8 cellular contexts compared by ENCODE assay signal in the genomic region with DNA sequence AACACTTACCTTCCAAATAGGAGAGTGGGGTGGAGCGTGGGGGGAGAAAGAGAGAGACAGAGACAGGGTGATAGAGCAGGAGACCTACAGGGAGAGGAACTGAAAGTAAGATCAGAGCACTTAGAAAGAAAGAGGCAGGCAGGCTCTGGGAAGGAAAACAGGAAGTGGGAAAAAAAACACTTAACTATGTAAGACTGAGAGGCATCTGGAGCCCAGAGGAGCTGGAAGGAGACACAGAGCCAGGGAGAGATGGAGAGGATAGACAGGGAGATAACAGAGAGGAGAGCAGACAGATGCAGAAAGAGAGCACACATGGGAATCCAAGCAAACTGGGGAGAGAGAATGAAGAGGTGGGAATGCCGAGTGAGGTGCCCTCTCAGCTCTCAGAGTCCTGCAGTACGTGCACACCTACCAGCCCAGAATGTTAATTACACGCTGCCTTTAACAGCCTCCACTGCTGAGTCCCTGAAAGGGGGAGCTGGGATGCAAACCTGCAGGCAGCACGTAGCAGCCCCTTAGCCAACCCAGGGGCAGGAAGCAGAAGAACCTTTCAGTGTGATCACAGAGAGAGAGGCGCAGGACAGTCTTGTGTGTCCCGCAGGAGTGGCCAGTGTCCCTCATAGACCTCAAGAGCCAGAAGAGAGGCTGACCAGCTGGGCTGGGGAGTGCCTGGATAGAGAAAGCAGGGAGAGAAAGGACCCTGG.
DNase-seq lines count a peak whose midpoint lies in the region; ATAC-seq and TF ChIP-seq lines count a peak whose summit lies in the region.

No MANE protein-coding gene starts in this region.

- no peak for DNase-seq in T-helper 2 cell treated with Interferon-gamma antibody and Interleukin-4, amounts not matched to agents 5 μg/mL and 100 μg/mL, for 36 hours (ENCODE audit: low spot score)
- DNase-seq in T-helper 2 cell: no peak
- DNase-seq in SIG-M5 treated with dmso at 0.1 percent for 504 hours (lab: John Stamatoyannopoulos, UW; ENCODE audit: unreplicated experiment): peak; percentile 89
- DNase-seq in cardiac muscle cell (ENCODE audit: low read depth in 1 of 2, low spot score in 1 of 2): peak; percentile 31 to 60
- DNase-seq in spleen: no peak
- DNase-seq in activated CD4-positive, alpha-beta memory T cell treated with anti-CD3 and anti-CD28 coated beads for 36 hours: no peak
- DNase-seq in GM19238 (ENCODE audit: insufficient read length, low spot score): no peak

- H3K4me1 ChIP-seq in cardiac muscle cell (ENCODE audit: low read depth) (peaks cover 36% of the 10 kb centered on the region), spleen (peaks cover 0 to 31% (median 14%) of the 10 kb centered on the region in 6 donors)

- peak; percentile 77 for ATAC-seq in HG02885 (IDR thresholded peaks at IDR 0.05; ENCODE audit: poor library complexity, unreplicated experiment)

- H3K9me3 Mint-ChIP-seq in T-helper 2 cell treated with Interferon-gamma antibody and Interleukin-4, amounts not matched to agents 5 μg/mL and 100 μg/mL, for 36 hours: no peaks in the 10 kb centered on the region
- H3K9me3 Mint-ChIP-seq in activated CD4-positive, alpha-beta memory T cell treated with anti-CD3 and anti-CD28 coated beads for 36 hours: no peaks in the 10 kb centered on the region

- H3K27ac ChIP-seq in cardiac muscle cell (no peak overlapping the region), spleen (peak overlapping the region in 5 of 8 donors; percentile 28 to 67 (median 55))

- H3K27me3 ChIP-seq in cardiac muscle cell: no peaks in the 10 kb centered on the region
- peaks cover 0 to 7% (median 0%) of the 10 kb centered on the region in 7 donors for H3K27me3 ChIP-seq in spleen (replicated peaks in 1 of 7)

- peaks cover 8% of the 10 kb centered on the region for H3K27me3 Mint-ChIP-seq in T-helper 2 cell treated with Interferon-gamma antibody and Interleukin-4, amounts not matched to agents 5 μg/mL and 100 μg/mL, for 36 hours (ENCODE audit: low read depth)
- no peaks in the 10 kb centered on the region for H3K27me3 Mint-ChIP-seq in activated CD4-positive, alpha-beta memory T cell treated with anti-CD3 and anti-CD28 coated beads for 36 hours

- intact Hi-C loops in spleen (cut with DNase I; ENCODE audit: low total_unique reads): no loop called here
- intact Hi-C loops in activated CD4-positive, alpha-beta memory T cell treated with anti-CD3 and anti-CD28 coated beads for 36 hours (cut with micrococcal nuclease): no loop called here

- 13 to 33% (median 22%) methylated on average over 7 of the region's 7 CpGs for WGBS in spleen, 5 donors

- CTCF ChIA-PET in activated CD4-positive, alpha-beta memory T cell treated with anti-CD3 and anti-CD28 coated beads for 36 hours (lab: Charles Lee): no interaction called here

- H3K36me3 ChIP-seq in cardiac muscle cell (no peaks in the 10 kb centered on the region), spleen (no peaks in the 10 kb centered on the region)

- H3K4me1 Mint-ChIP-seq in T-helper 2 cell treated with Interferon-gamma antibody and Interleukin-4, amounts not matched to agents 5 μg/mL and 100 μg/mL, for 36 hours (ENCODE audit: low read depth): peaks cover 5% of the 10 kb centered on the region
- peaks cover 6% of the 10 kb centered on the region for H3K4me1 Mint-ChIP-seq in activated CD4-positive, alpha-beta memory T cell treated with anti-CD3 and anti-CD28 coated beads for 36 hours (ENCODE audit: low read depth)

- no peaks in the 10 kb centered on the region for H3K9me3 ChIP-seq in cardiac muscle cell (ENCODE audit: low read depth)
- H3K9me3 ChIP-seq in spleen: no peaks in the 10 kb centered on the region

- no peak for TF ChIP-seq POLR2A in spleen (IDR thresholded peaks at IDR 0.05)

- H3K4me3 Mint-ChIP-seq in T-helper 2 cell treated with Interferon-gamma antibody and Interleukin-4, amounts not matched to agents 5 μg/mL and 100 μg/mL, for 36 hours: peak overlapping the region; percentile 5
- H3K4me3 Mint-ChIP-seq in activated CD4-positive, alpha-beta memory T cell treated with anti-CD3 and anti-CD28 coated beads for 36 hours: no peak overlapping the region

- no peak overlapping the region for H3K4me3 ChIP-seq in cardiac muscle cell
- peak overlapping the region in 2 of 8 donors; percentile 7 to 17 for H3K4me3 ChIP-seq in spleen

- TF ChIP-seq CTCF in cardiac muscle cell (IDR thresholded peaks at IDR 0.05; ENCODE audit: low read depth, low read length): no peak
- no peak for TF ChIP-seq CTCF in spleen (IDR thresholded peaks at IDR 0.05 in 8 of 11, conservative IDR thresholded peaks at IDR 0.05 in 3 of 11)

- H3K36me3 Mint-ChIP-seq in T-helper 2 cell treated with Interferon-gamma antibody and Interleukin-4, amounts not matched to agents 5 μg/mL and 100 μg/mL, for 36 hours (ENCODE audit: low read depth): no peaks in the 10 kb centered on the region
- no peaks in the 10 kb centered on the region for H3K36me3 Mint-ChIP-seq in activated CD4-positive, alpha-beta memory T cell treated with anti-CD3 and anti-CD28 coated beads for 36 hours

- peak overlapping the region; percentile 23 for H3K27ac Mint-ChIP-seq in T-helper 2 cell treated with Interferon-gamma antibody and Interleukin-4, amounts not matched to agents 5 μg/mL and 100 μg/mL, for 36 hours
- H3K27ac Mint-ChIP-seq in activated CD4-positive, alpha-beta memory T cell treated with anti-CD3 and anti-CD28 coated beads for 36 hours: no peak overlapping the region

- POLR2A ChIA-PET in activated CD4-positive, alpha-beta memory T cell treated with anti-CD3 and anti-CD28 coated beads for 36 hours (lab: Charles Lee): no interaction called here

Comparison
In these comparisons a context has a peak if more than half of its experiments do, and no peak if none do; other contexts are left out.
1. DNase-seq: peak in SIG-M5 treated with dmso at 0.1 percent for 504 hours (single experiment) and cardiac muscle cell (2 of 2); none in T-helper 2 cell treated with Interferon-gamma antibody and Interleukin-4, amounts not matched to agents 5 μg/mL and 100 μg/mL, for 36 hours (single experiment), T-helper 2 cell (0 of 5), spleen (single experiment), activated CD4-positive, alpha-beta memory T cell treated with anti-CD3 and anti-CD28 coated beads for 36 hours (single experiment) and GM19238 (single experiment).